8 cellular contexts compared by ENCODE assay signal in genomic region chr14:62126885-62127478, GRCh38.
DNase-seq lines count a peak whose midpoint lies in the region; ATAC-seq, FAIRE-seq and TF ChIP-seq lines count a peak whose summit lies in the region.

No MANE protein-coding gene starts in this region.

- DNase-seq in activated T-cell treated with anti-CD3 and anti-CD28 coated beads, Interleukin-2, amount 50 U/mL, for 4 hours, result no peak
- DNase-seq in activated T-cell treated with anti-CD3 and anti-CD28 coated beads for 4 hours (no peak), H9 (no peak), MV-4-11 (lab: John Stamatoyannopoulos, UW) (peak; percentile 25), RWPE2 (ENCODE audit: low spot score) (no peak), naive B cell (peak; percentile 56)
- no peak for DNase-seq in activated CD8-positive, alpha-beta memory T cell treated with anti-CD3 and anti-CD28 coated beads for 24 hours

- H3K4me1 ChIP-seq in H9 (ENCODE audit: insufficient read depth, low read length), result no peaks in the 10 kb centered on the region
- no peaks in the 10 kb centered on the region for H3K4me1 ChIP-seq in RWPE2 (ENCODE audit: insufficient read depth, poor library complexity, severe bottlenecking)

- H4K91ac ChIP-seq in H9 (ENCODE audit: insufficient read length, low read depth, low read length), result no peak overlapping the region

- no peak overlapping the region for H2BK15ac ChIP-seq in H9 (ENCODE audit: low read depth, low read length)

- no peak overlapping the region for H4K5ac ChIP-seq in H9 (ENCODE audit: insufficient read length, low read depth, low read length)

- H3K79me1 ChIP-seq in H9 (ENCODE audit: insufficient read depth, low read depth, low read length, poor library complexity, severe bottlenecking), result no peaks in the 10 kb centered on the region

- no peak overlapping the region for H2BK12ac ChIP-seq in H9 (ENCODE audit: insufficient read length, low read depth, low read length)

- TF ChIP-seq CTCF in H9 (conservative IDR thresholded peaks at IDR 0.05) (peak; percentile 86), RWPE2 (IDR thresholded peaks at IDR 0.05; ENCODE audit: poor library complexity, severe bottlenecking) (peak; percentile 98)

- H2AK5ac ChIP-seq in H9 (ENCODE audit: insufficient read length, low read length), result no peak overlapping the region

- no peaks in the 10 kb centered on the region for H3K4me1 Mint-ChIP-seq in activated T-cell treated with anti-CD3 and anti-CD28 coated beads, Interleukin-2, amount 50 U/mL, for 4 hours (ENCODE audit: low read depth)
- H3K4me1 Mint-ChIP-seq in H9 (peaks cover 6 to 11% of the 10 kb centered on the region in 2 experiments), naive B cell (peaks cover 0 to 23% (median 4%) of the 10 kb centered on the region in 3 donors)

- H3K4ac ChIP-seq in H9 (ENCODE audit: low read depth, low read length), result no peak overlapping the region

- no peak overlapping the region for H3K4me3 Mint-ChIP-seq in activated T-cell treated with anti-CD3 and anti-CD28 coated beads, Interleukin-2, amount 50 U/mL, for 4 hours
- no peak overlapping the region for H3K4me3 Mint-ChIP-seq in H9
- no peak overlapping the region for H3K4me3 Mint-ChIP-seq in naive B cell

- no peaks in the 10 kb centered on the region for H3K23me2 ChIP-seq in H9 (ENCODE audit: insufficient read length, low read depth, low read length, poor library complexity, severe bottlenecking)

- no peak overlapping the region for H3K9ac ChIP-seq in H9 (ENCODE audit: extremely low read depth, insufficient read length, low read length)

- no peak overlapping the region for H2BK20ac ChIP-seq in H9 (ENCODE audit: low read depth, low read length, poor library complexity, severe bottlenecking)

- H3T11ph ChIP-seq in H9 (ENCODE audit: low read length), result no peak overlapping the region

- H3K27ac Mint-ChIP-seq in H9 (no peak overlapping the region), naive B cell (peak overlapping the region in 1 of 6 donors; percentile 6)

- H4K20me1 ChIP-seq in H9 (ENCODE audit: control insufficient read depth, insufficient read depth, insufficient read length), result no peaks in the 10 kb centered on the region

- H3K56ac ChIP-seq in H9 (ENCODE audit: insufficient read length, low read depth, low read length), result no peak overlapping the region

- H3K14ac ChIP-seq in H9 (ENCODE audit: insufficient read depth, low read length), result no peak overlapping the region

- no peaks in the 10 kb centered on the region for H3K9me3 Mint-ChIP-seq in activated T-cell treated with anti-CD3 and anti-CD28 coated beads, Interleukin-2, amount 50 U/mL, for 4 hours
- H3K9me3 Mint-ChIP-seq in H9 (no peaks in the 10 kb centered on the region), naive B cell (no peaks in the 10 kb centered on the region)

- H3K9me3 ChIP-seq in H9 (ENCODE audit: control insufficient read depth, low read depth, low read length), result no peaks in the 10 kb centered on the region
- H3K9me3 ChIP-seq in RWPE2 (ENCODE audit: severe bottlenecking), result no peaks in the 10 kb centered on the region

- no peak overlapping the region for H4K8ac ChIP-seq in H9 (replicated peaks; ENCODE audit: insufficient read length, low read depth, low read length)

- H3K27me3 ChIP-seq in H9 (ENCODE audit: insufficient read depth, low read length) (no peaks in the 10 kb centered on the region), RWPE2 (ENCODE audit: insufficient read depth, poor library complexity, severe bottlenecking) (peaks cover 32% of the 10 kb centered on the region)

- no peak overlapping the region for H3K4me3 ChIP-seq in RWPE2 (ENCODE audit: severe bottlenecking)

- no peaks in the 10 kb centered on the region for H3K36me3 Mint-ChIP-seq in activated T-cell treated with anti-CD3 and anti-CD28 coated beads, Interleukin-2, amount 50 U/mL, for 4 hours (ENCODE audit: insufficient read depth)
- no peaks in the 10 kb centered on the region for H3K36me3 Mint-ChIP-seq in H9 (ENCODE audit: insufficient read depth in 1 of 3, low read depth in 3 of 3)
- H3K36me3 Mint-ChIP-seq in naive B cell, result peaks cover 0 to 11% of the 10 kb centered on the region in 2 donors

- H3K18ac ChIP-seq in H9 (ENCODE audit: insufficient read length, low read depth, low read length), result no peak overlapping the region

- H3K27me3 Mint-ChIP-seq in activated T-cell treated with anti-CD3 and anti-CD28 coated beads, Interleukin-2, amount 50 U/mL, for 4 hours (ENCODE audit: low read depth), result peaks cover 23% of the 10 kb centered on the region
- peaks cover 16% of the 10 kb centered on the region for H3K27me3 Mint-ChIP-seq in H9 (ENCODE audit: low read depth)
- H3K27me3 Mint-ChIP-seq in naive B cell, result peaks cover 13 to 30% (median 28%) of the 10 kb centered on the region in 3 donors

- H3K23ac ChIP-seq in H9 (ENCODE audit: insufficient read length, low read depth, low read length), result no peak overlapping the region

- FAIRE-seq in endometrium (lab: Jason Lieb, UNC), result peak; percentile 92

- ATAC-seq in activated T-cell treated with anti-CD3 and anti-CD28 coated beads, Interleukin-2, amount 50 U/mL, for 4 hours, result peak; percentile 60 to 61
- peak; percentile 82 for ATAC-seq in RWPE2 (ENCODE audit: low read depth)
- ATAC-seq in naive B cell (ENCODE audit: low read depth in 2 of 2), result peak; percentile 64 to 86

- no peak overlapping the region for H2BK5ac ChIP-seq in H9 (ENCODE audit: insufficient read length, low read length)

- no peak overlapping the region for H2AFZ ChIP-seq in H9 (ENCODE audit: low read length)

- no peaks in the 10 kb centered on the region for H3K36me3 ChIP-seq in RWPE2 (ENCODE audit: low read depth)

- WGBS in H9 (ENCODE audit: extremely low coverage, insufficient read length, low lambda C conversion rate), result no CpG with 5 or more reads among the region's 7 CpGs

- no peaks in the 10 kb centered on the region for H3K79me2 ChIP-seq in H9 (ENCODE audit: insufficient read depth, low read length)

- H3K4me2 ChIP-seq in H9 (ENCODE audit: insufficient read depth, insufficient read length, low read length), result no peak overlapping the region

- H3K27ac ChIP-seq in H9 (ENCODE audit: insufficient read length, low read depth, low read length), result no peak overlapping the region
- H3K27ac ChIP-seq in RWPE2 (ENCODE audit: poor library complexity, severe bottlenecking), result no peak overlapping the region

- H2BK120ac ChIP-seq in H9 (ENCODE audit: low read depth, low read length, poor library complexity, severe bottlenecking), result no peak overlapping the region

Comparison
In these comparisons a context has a peak if more than half of its experiments do, and no peak if none do; other contexts are left out.
1. DNase-seq: peak in MV-4-11 (single experiment) and naive B cell (single experiment); none in activated T-cell treated with anti-CD3 and anti-CD28 coated beads, Interleukin-2, amount 50 U/mL, for 4 hours (single experiment), activated T-cell treated with anti-CD3 and anti-CD28 coated beads for 4 hours (single experiment), H9 (single experiment), RWPE2 (single experiment) and activated CD8-positive, alpha-beta memory T cell treated with anti-CD3 and anti-CD28 coated beads for 24 hours (single experiment).
2. Peak in every context shown above with its lines, with median percentiles within 50 percentile points of each other: ATAC-seq.